ENCODE assay signal across 1 cellular context in genomic region chr10:61606971-61607907, GRCh38.
TF ChIP-seq lines count a peak whose summit lies in the region.

No MANE protein-coding gene starts in this region.

TF ChIP-seq in GM12878, 131 proteins besides CTCF, POLR2A, EP300 and RAD21 (continued from another document):
- TF ChIP-seq, protein P1, sequence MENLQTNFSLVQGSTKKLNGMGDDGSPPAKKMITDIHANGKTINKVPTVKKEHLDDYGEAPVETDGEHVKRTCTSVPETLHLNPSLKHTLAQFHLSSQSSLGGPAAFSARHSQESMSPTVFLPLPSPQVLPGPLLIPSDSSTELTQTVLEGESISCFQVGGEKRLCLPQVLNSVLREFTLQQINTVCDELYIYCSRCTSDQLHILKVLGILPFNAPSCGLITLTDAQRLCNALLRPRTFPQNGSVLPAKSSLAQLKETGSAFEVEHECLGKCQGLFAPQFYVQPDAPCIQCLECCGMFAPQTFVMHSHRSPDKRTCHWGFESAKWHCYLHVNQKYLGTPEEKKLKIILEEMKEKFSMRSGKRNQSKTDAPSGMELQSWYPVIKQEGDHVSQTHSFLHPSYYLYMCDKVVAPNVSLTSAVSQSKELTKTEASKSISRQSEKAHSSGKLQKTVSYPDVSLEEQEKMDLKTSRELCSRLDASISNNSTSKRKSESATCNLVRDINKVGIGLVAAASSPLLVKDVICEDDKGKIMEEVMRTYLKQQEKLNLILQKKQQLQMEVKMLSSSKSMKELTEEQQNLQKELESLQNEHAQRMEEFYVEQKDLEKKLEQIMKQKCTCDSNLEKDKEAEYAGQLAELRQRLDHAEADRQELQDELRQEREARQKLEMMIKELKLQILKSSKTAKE (IDR thresholded peaks at IDR 0.05; ENCODE audit: low read depth, poor library complexity, severe bottlenecking) = no peak
